ENCODE assay signal across 15 cellular contexts in genomic region chr10:36170943-36171501, GRCh38.
DNase-seq lines count a peak whose midpoint lies in the region; ATAC-seq, FAIRE-seq and TF ChIP-seq lines count a peak whose summit lies in the region.
"Had no signal": no experiment of that assay in that cellular context is flagged by ENCODE, and none has a peak within 500 bp of the region (broad histone marks: within the 10 kb centered on the region; RNA-seq: fewer than 3 reads in every experiment).

No MANE protein-coding gene starts in this region.

- no peaks in the 10 kb centered on the region for H3K9me1 ChIP-seq in endothelial cell of umbilical vein (replicated peaks; ENCODE audit: control insufficient read depth, extremely low read depth, insufficient read depth, low read length)

- peaks cover 0 to 22% of the 10 kb centered on the region in 2 experiments for H3K4me1 ChIP-seq in SK-N-SH (ENCODE audit: control insufficient read depth in 1 of 2, insufficient read depth in 2 of 2, low read depth in 1 of 2, low read length in 1 of 2)
- H3K4me1 ChIP-seq in endothelial cell of umbilical vein (ENCODE audit: control insufficient read depth, extremely low read depth, insufficient read depth, low read length): peaks cover 38% of the 10 kb centered on the region
- peaks cover 0 to 7% of the 10 kb centered on the region in 2 experiments for H3K4me1 ChIP-seq in trophoblast cell (ENCODE audit: control insufficient read depth in 1 of 2, insufficient read depth in 2 of 2, low read length in 2 of 2)
- no peaks in the 10 kb centered on the region for H3K4me1 ChIP-seq in neuronal stem cell (ENCODE audit: control insufficient read depth in 2 of 2, insufficient read depth in 1 of 2, low read depth in 1 of 2, low read length in 2 of 2)
- H3K4me1 ChIP-seq in psoas muscle: no peaks in the 10 kb centered on the region
- H3K4me1 ChIP-seq: Caco-2 had no signal

- H3K27me3 Mint-ChIP-seq in activated T-helper 1 cell treated with anti-CD3 and anti-CD28 coated beads, Interleukin-12 subunit alpha, Interleukin-12 subunit beta, Interleukin-2, Interleukin-4 antibody, amounts not matched to agents 30 ng/mL and 10 ng/mL and 1 ng/mL, durations not matched to agents 14 hours and 24 hours and 36 hours (ENCODE audit: insufficient read depth): no peaks in the 10 kb centered on the region

- TF ChIP-seq POLR2A in endothelial cell of umbilical vein (IDR thresholded peaks at IDR 0.05; ENCODE audit: low read depth, low read length): no peak

- H3K4me3 Mint-ChIP-seq in activated T-helper 1 cell treated with anti-CD3 and anti-CD28 coated beads, Interleukin-12 subunit alpha, Interleukin-12 subunit beta, Interleukin-2, Interleukin-4 antibody, amounts not matched to agents 30 ng/mL and 10 ng/mL and 1 ng/mL, durations not matched to agents 14 hours and 24 hours and 36 hours: no peak overlapping the region

- no peaks in the 10 kb centered on the region for H3K9me3 Mint-ChIP-seq in activated T-helper 1 cell treated with anti-CD3 and anti-CD28 coated beads, Interleukin-12 subunit alpha, Interleukin-12 subunit beta, Interleukin-2, Interleukin-4 antibody, amounts not matched to agents 30 ng/mL and 10 ng/mL and 1 ng/mL, durations not matched to agents 14 hours and 24 hours and 36 hours

- H3K23ac ChIP-seq in trophoblast cell (ENCODE audit: low read length) (no peak overlapping the region), neuronal stem cell (ENCODE audit: low read depth, low read length, poor library complexity) (no peak overlapping the region)

- H3K9ac ChIP-seq in SK-N-SH: peak overlapping the region; percentile 78; the same call in 1 of the 2 replicates
- no peak overlapping the region for H3K9ac ChIP-seq in endothelial cell of umbilical vein (replicated peaks; ENCODE audit: extremely low read depth, insufficient read depth, low read length)
- no peak overlapping the region for H3K9ac ChIP-seq in trophoblast cell (ENCODE audit: low read length)
- H3K9ac ChIP-seq in neuronal stem cell (ENCODE audit: low read depth, low read length, poor library complexity): no peak overlapping the region

- H4K91ac ChIP-seq in trophoblast cell (ENCODE audit: low read depth, low read length) (no peak overlapping the region), neuronal stem cell (ENCODE audit: low read depth, low read length, poor library complexity) (no peak overlapping the region)

- CTCF ChIA-PET in SK-N-SH (lab: Yijun Ruan, JAX) (no interaction called here), endothelial cell of umbilical vein (lab: Charles Lee) (interaction anchor here (1.0 to 2.4 kb wide), 3 partner anchors 334 to 608 kb away, joined by 3 to 7 read pairs (median 7); no protein-coding TSS in a partner anchor)

- dilution Hi-C loops in endothelial cell of umbilical vein (cut with MboI; ENCODE audit: extremely low pct_ligation_motif_present, low sequenced_read_pairs): no loop called here

- peak; percentile 95 for DNase-seq in DMS114 treated with DMSO at 0.1 percent for 48 hours (lab: John Stamatoyannopoulos, UW; ENCODE audit: unreplicated experiment)
- DNase-seq in SK-N-SH: no peak
- DNase-seq in endothelial cell of umbilical vein (ENCODE audit: low read depth, low spot score): peak; percentile 16
- peak in 1 of 2 donors; percentile 16 for DNase-seq in trophoblast cell
- DNase-seq in activated T-helper 1 cell treated with anti-CD3 and anti-CD28 coated beads, Interleukin-12 subunit alpha, Interleukin-12 subunit beta, Interleukin-2, Interleukin-4 antibody, amounts not matched to agents 30 ng/mL and 10 ng/mL and 1 ng/mL, durations not matched to agents 14 hours and 24 hours and 36 hours (ENCODE audit: low spot score): no peak
- DNase-seq in neuronal stem cell (ENCODE audit: low spot score): no peak
- DNase-seq in psoas muscle: no peak
- no peak for DNase-seq in dedifferentiated amniotic fluid mesenchymal stem cell (ENCODE audit: extremely low spot score)
- DNase-seq: Caco-2, DMS53, Karpas-422, NCI-H2029, NCI-H2171 treated with DMSO at 0.1 percent for 48 hours, NCI-H510A had no signal

- H3K79me1 ChIP-seq in trophoblast cell (ENCODE audit: low read length): peaks cover 8% of the 10 kb centered on the region
- H3K79me1 ChIP-seq in neuronal stem cell (ENCODE audit: low read depth, low read length): no peaks in the 10 kb centered on the region

- peak overlapping the region; percentile 81 to 98; a peak in 3 of 4 replicates for H3K27ac ChIP-seq in SK-N-SH (ENCODE audit: low read depth in 2 of 2, low read length in 1 of 2)
- H3K27ac ChIP-seq in endothelial cell of umbilical vein (ENCODE audit: insufficient read depth, low read depth, low read length): peak overlapping the region; percentile 97
- H3K27ac ChIP-seq in trophoblast cell (ENCODE audit: low read depth, low read length): peak overlapping the region; percentile 16
- no peak overlapping the region for H3K27ac ChIP-seq in neuronal stem cell (replicated peaks; ENCODE audit: low read length)
- no peak overlapping the region for H3K27ac ChIP-seq in psoas muscle

- WGBS in SK-N-SH (ENCODE audit: low lambda C conversion rate): 55% methylated on average over 4 of the region's 4 CpGs
- WGBS in trophoblast cell (ENCODE audit: extremely low coverage, insufficient coverage, insufficient read length): no CpG with 5 or more reads among the region's 4 CpGs
- WGBS in neuronal stem cell (ENCODE audit: extremely low coverage in 2 of 2, insufficient read length in 2 of 2, insufficient replicate concordance in 1 of 2), 2 donors: no CpG with 5 or more reads among the region's 4 CpGs
- 38 to 48% (median 42%) methylated on average over 4 of the region's 4 CpGs for WGBS in psoas muscle, 3 donors

- H3K4me1 Mint-ChIP-seq in activated T-helper 1 cell treated with anti-CD3 and anti-CD28 coated beads, Interleukin-12 subunit alpha, Interleukin-12 subunit beta, Interleukin-2, Interleukin-4 antibody, amounts not matched to agents 30 ng/mL and 10 ng/mL and 1 ng/mL, durations not matched to agents 14 hours and 24 hours and 36 hours (ENCODE audit: low read depth): no peaks in the 10 kb centered on the region

- no peaks in the 10 kb centered on the region for H3K36me3 Mint-ChIP-seq in activated T-helper 1 cell treated with anti-CD3 and anti-CD28 coated beads, Interleukin-12 subunit alpha, Interleukin-12 subunit beta, Interleukin-2, Interleukin-4 antibody, amounts not matched to agents 30 ng/mL and 10 ng/mL and 1 ng/mL, durations not matched to agents 14 hours and 24 hours and 36 hours (ENCODE audit: low read depth)

- peaks cover 31% of the 10 kb centered on the region for H3F3A ChIP-seq in SK-N-SH (replicated peaks; ENCODE audit: insufficient read depth)

- no peak for ATAC-seq in psoas muscle

- no peaks in the 10 kb centered on the region for H4K20me1 ChIP-seq in SK-N-SH (ENCODE audit: insufficient read depth)
- H4K20me1 ChIP-seq in endothelial cell of umbilical vein (replicated peaks; ENCODE audit: control insufficient read depth, extremely low read depth, insufficient read depth, low read length): no peaks in the 10 kb centered on the region

- H2BK120ac ChIP-seq in trophoblast cell (ENCODE audit: insufficient read depth, low read length, poor library complexity) (peak overlapping the region; percentile 92), neuronal stem cell (ENCODE audit: low read depth, low read length) (no peak overlapping the region)

- no peak overlapping the region for H4K12ac ChIP-seq in trophoblast cell (ENCODE audit: low read depth, low read length)

- TF ChIP-seq CTCF in SK-N-SH (IDR thresholded peaks at IDR 0.05) (no peak), endothelial cell of umbilical vein (IDR thresholded peaks at IDR 0.05; ENCODE audit: extremely low read depth in 1 of 2, insufficient read depth in 1 of 2, low read depth in 1 of 2, low read length in 2 of 2) (no peak), psoas muscle (IDR thresholded peaks at IDR 0.05) (no peak)

- H3K36me3 ChIP-seq in SK-N-SH (replicated peaks in 1 of 2; ENCODE audit: control insufficient read depth in 1 of 2, insufficient read depth in 2 of 2, low read length in 1 of 2): no peaks in the 10 kb centered on the region
- no peaks in the 10 kb centered on the region for H3K36me3 ChIP-seq in endothelial cell of umbilical vein (ENCODE audit: control insufficient read depth in 2 of 2, extremely low read depth in 1 of 2, insufficient read depth in 2 of 2, low read length in 2 of 2)
- no peaks in the 10 kb centered on the region for H3K36me3 ChIP-seq in trophoblast cell (ENCODE audit: control insufficient read depth in 1 of 2, insufficient read depth in 2 of 2, low read length in 2 of 2)
- no peaks in the 10 kb centered on the region for H3K36me3 ChIP-seq in neuronal stem cell (replicated peaks in 1 of 2; ENCODE audit: control insufficient read depth in 2 of 2, insufficient read depth in 2 of 2, low read length in 2 of 2)
- no peaks in the 10 kb centered on the region for H3K36me3 ChIP-seq in psoas muscle (ENCODE audit: insufficient read depth in 1 of 2, low read depth in 1 of 2)

- H4K8ac ChIP-seq in trophoblast cell (ENCODE audit: low read depth, low read length) (no peak overlapping the region), neuronal stem cell (ENCODE audit: low read depth, low read length) (no peak overlapping the region)

- intact Hi-C loops in endothelial cell of umbilical vein (cut with micrococcal nuclease): loop anchor here (5.0 kb wide), 3 partner anchors 259 to 1044 kb away; partner anchors contain the start of gene CREM
- intact Hi-C loops in activated T-helper 1 cell treated with anti-CD3 and anti-CD28 coated beads, Interleukin-12 subunit alpha, Interleukin-12 subunit beta, Interleukin-2, Interleukin-4 antibody, amounts not matched to agents 30 ng/mL and 10 ng/mL and 1 ng/mL, durations not matched to agents 14 hours and 24 hours and 36 hours (cut with micrococcal nuclease): no loop called here
- intact Hi-C loops in psoas muscle (cut with DNase I): loop anchor here in 1 of 2 donors (10.0 kb wide), 1 partner anchor 526 kb away; the partner anchor contains the start of gene FZD8

- H3K79me2 ChIP-seq in SK-N-SH (ENCODE audit: insufficient read depth): no peaks in the 10 kb centered on the region
- no peaks in the 10 kb centered on the region for H3K79me2 ChIP-seq in endothelial cell of umbilical vein (ENCODE audit: control insufficient read depth, insufficient read depth, low read length)
- H3K79me2 ChIP-seq in trophoblast cell (ENCODE audit: control insufficient read depth, insufficient read depth, low read length, poor library complexity): no peaks in the 10 kb centered on the region

- H3K14ac ChIP-seq in trophoblast cell (ENCODE audit: low read length) (no peak overlapping the region), neuronal stem cell (ENCODE audit: low read length) (no peak overlapping the region)

- no peaks in the 10 kb centered on the region for H3K27me3 ChIP-seq in SK-N-SH (ENCODE audit: insufficient read depth)
- H3K27me3 ChIP-seq in endothelial cell of umbilical vein (ENCODE audit: control insufficient read depth in 2 of 2, insufficient read depth in 2 of 2, low read length in 2 of 2): no peaks in the 10 kb centered on the region
- H3K27me3 ChIP-seq in trophoblast cell (ENCODE audit: insufficient read depth, low read length): no peaks in the 10 kb centered on the region
- no peaks in the 10 kb centered on the region for H3K27me3 ChIP-seq in neuronal stem cell (ENCODE audit: control insufficient read depth in 3 of 3, insufficient read depth in 3 of 3, low read depth in 1 of 3, low read length in 3 of 3)
- no peaks in the 10 kb centered on the region for H3K27me3 ChIP-seq in psoas muscle (ENCODE audit: insufficient read depth in 3 of 3, low read length in 2 of 3)

- FAIRE-seq in endothelial cell of umbilical vein (lab: Jason Lieb, UNC): no peak
- FAIRE-seq: GM18507 had no signal

- no peak overlapping the region for H3K18ac ChIP-seq in trophoblast cell (ENCODE audit: low read length)
- no peak overlapping the region for H3K18ac ChIP-seq in neuronal stem cell (ENCODE audit: low read length)

- no peak overlapping the region for H3K27ac Mint-ChIP-seq in activated T-helper 1 cell treated with anti-CD3 and anti-CD28 coated beads, Interleukin-12 subunit alpha, Interleukin-12 subunit beta, Interleukin-2, Interleukin-4 antibody, amounts not matched to agents 30 ng/mL and 10 ng/mL and 1 ng/mL, durations not matched to agents 14 hours and 24 hours and 36 hours

- no peak overlapping the region for H3K4me3 ChIP-seq in SK-N-SH (ENCODE audit: low read depth in 2 of 2, low read length in 1 of 2)
- H3K4me3 ChIP-seq in endothelial cell of umbilical vein (replicated peaks in 1 of 3; ENCODE audit: insufficient read depth in 1 of 3, low read depth in 1 of 3, low read length in 3 of 3): no peak overlapping the region
- H3K4me3 ChIP-seq in trophoblast cell (ENCODE audit: low read depth, low read length): no peak overlapping the region
- no peak overlapping the region for H3K4me3 ChIP-seq in neuronal stem cell (ENCODE audit: low read length in 2 of 2)
- H3K4me3 ChIP-seq in psoas muscle: no peak overlapping the region

- H2BK12ac ChIP-seq in trophoblast cell (ENCODE audit: low read length): no peak overlapping the region
- H2BK12ac ChIP-seq in neuronal stem cell (ENCODE audit: low read length): no peak overlapping the region

- H2AK5ac ChIP-seq in trophoblast cell (ENCODE audit: low read length) (no peak overlapping the region), neuronal stem cell (ENCODE audit: low read depth, low read length) (no peak overlapping the region)

- H3K4ac ChIP-seq in trophoblast cell (ENCODE audit: low read depth, low read length) (no peak overlapping the region), neuronal stem cell (ENCODE audit: low read length) (no peak overlapping the region)

- no peak for TF ChIP-seq RAD21 in SK-N-SH (IDR thresholded peaks at IDR 0.05; ENCODE audit: low read length)

- TF ChIP-seq EP300 in SK-N-SH (IDR thresholded peaks at IDR 0.05; ENCODE audit: borderline replicate concordance in 1 of 2, low read depth in 1 of 2, low read length in 1 of 2): peak; percentile 56 to 90

- no peak overlapping the region for H2BK15ac ChIP-seq in neuronal stem cell (ENCODE audit: low read length)

- POLR2A ChIA-PET in SK-N-SH (lab: Yijun Ruan, JAX) (no interaction called here), endothelial cell of umbilical vein (lab: Charles Lee) (no interaction called here)

- H3K4me2 ChIP-seq in SK-N-SH (peak overlapping the region; percentile 83; the same call in 1 of the 2 replicates), endothelial cell of umbilical vein (ENCODE audit: insufficient read depth, low read length) (no peak overlapping the region), trophoblast cell (ENCODE audit: low read length) (no peak overlapping the region), neuronal stem cell (ENCODE audit: insufficient read depth, low read length, poor library complexity, severe bottlenecking) (no peak overlapping the region)

- H2BK5ac ChIP-seq in trophoblast cell (ENCODE audit: low read depth, low read length, poor library complexity) (no peak overlapping the region), neuronal stem cell (ENCODE audit: low read length) (no peak overlapping the region)

- H2AFZ ChIP-seq in SK-N-SH (ENCODE audit: low read depth) (peak overlapping the region; percentile 86; the same call in 1 of the 2 replicates), endothelial cell of umbilical vein (ENCODE audit: low read depth, low read length) (peak overlapping the region; percentile 86), trophoblast cell (ENCODE audit: insufficient read depth, low read length, poor library complexity) (no peak overlapping the region), neuronal stem cell (ENCODE audit: low read length) (no peak overlapping the region)

- BruUV-seq in endothelial cell of umbilical vein (replicated peaks; lab: Mats Ljungman, UMichigan): no TSS peak

- H3K9me3 ChIP-seq in SK-N-SH (no peaks in the 10 kb centered on the region), endothelial cell of umbilical vein (replicated peaks; ENCODE audit: control insufficient read depth, insufficient read depth, low read length) (no peaks in the 10 kb centered on the region), trophoblast cell (ENCODE audit: insufficient read depth, low read depth, low read length) (no peaks in the 10 kb centered on the region), neuronal stem cell (replicated peaks in 1 of 2; ENCODE audit: control insufficient read depth in 2 of 2, insufficient read depth in 1 of 2, low read depth in 1 of 2, low read length in 2 of 2) (no peaks in the 10 kb centered on the region), psoas muscle (no peaks in the 10 kb centered on the region)
- H3K9me3 ChIP-seq: Caco-2 had no signal

- no peaks in the 10 kb centered on the region for H3K9me2 ChIP-seq in SK-N-SH

Comparison
In these comparisons a context has a peak if more than half of its experiments do, and no peak if none do; other contexts are left out.
1. DNase-seq: peak in DMS114 treated with DMSO at 0.1 percent for 48 hours (single experiment) and endothelial cell of umbilical vein (single experiment); none in SK-N-SH (single experiment), activated T-helper 1 cell treated with anti-CD3 and anti-CD28 coated beads, Interleukin-12 subunit alpha, Interleukin-12 subunit beta, Interleukin-2, Interleukin-4 antibody, amounts not matched to agents 30 ng/mL and 10 ng/mL and 1 ng/mL, durations not matched to agents 14 hours and 24 hours and 36 hours (single experiment), neuronal stem cell (single experiment), psoas muscle (0 of 2) and dedifferentiated amniotic fluid mesenchymal stem cell (single experiment).
2. H2AFZ ChIP-seq: peak in SK-N-SH (single experiment) and endothelial cell of umbilical vein (single experiment); none in trophoblast cell (single experiment) and neuronal stem cell (single experiment).
3. H3K27ac ChIP-seq: peak in SK-N-SH (2 of 2), endothelial cell of umbilical vein (single experiment) and trophoblast cell (single experiment); none in neuronal stem cell (single experiment) and psoas muscle (single experiment).